ENCODE assay signal across 2 cellular contexts in genomic region chr7:24905996-24906770, GRCh38.
TF ChIP-seq lines count a peak whose summit lies in the region.

No MANE protein-coding gene starts in this region.

TF ChIP-seq in HCT116, 20 proteins besides CTCF, POLR2A, EP300 and RAD21 (continued from another document):
- no peak for TF ChIP-seq REST (IDR thresholded peaks at IDR 0.05; ENCODE audit: low read depth)
- TF ChIP-seq EZH2phosphoT487 (IDR thresholded peaks at IDR 0.05; ENCODE audit: borderline replicate concordance), result no peak
- TF ChIP-seq ELF1 (IDR thresholded peaks at IDR 0.05; ENCODE audit: borderline replicate concordance, low read depth), result no peak
- TF ChIP-seq JUND (IDR thresholded peaks at IDR 0.05), result no peak; the same call in 1 of the 2 replicates
- TF ChIP-seq EZH2 (IDR thresholded peaks at IDR 0.05), result no peak
- no peak for TF ChIP-seq ATF3 (IDR thresholded peaks at IDR 0.05)
- no peak for TF ChIP-seq EGR1 (IDR thresholded peaks at IDR 0.05; ENCODE audit: low read depth)
- TF ChIP-seq ZFX (IDR thresholded peaks at IDR 0.05), result no peak
- peak; percentile 54; the same call in 1 of the 2 replicates for TF ChIP-seq CBX3 (IDR thresholded peaks at IDR 0.05; ENCODE audit: low read depth)
- peak; percentile 45 for TF ChIP-seq MAX (IDR thresholded peaks at IDR 0.05)
- no peak for TF ChIP-seq ZBTB33 (IDR thresholded peaks at IDR 0.05; ENCODE audit: extremely low read depth, insufficient replicate concordance, low read length)
- TF ChIP-seq CEBPB (IDR thresholded peaks at IDR 0.05; ENCODE audit: low read depth), result no peak
- TF ChIP-seq SIN3A (IDR thresholded peaks at IDR 0.05; ENCODE audit: low read depth), result no peak
- TF ChIP-seq TCF7L2 (IDR thresholded peaks at IDR 0.05; ENCODE audit: borderline replicate concordance, extremely low read depth, insufficient read depth, insufficient read length), result no peak
- no peak for TF ChIP-seq ZNF274 (IDR thresholded peaks at IDR 0.05; ENCODE audit: low read depth, low read length)
- TF ChIP-seq FOSL1 (IDR thresholded peaks at IDR 0.05; ENCODE audit: low read depth), result peak; percentile 41; the same call in 1 of the 2 replicates
- TF ChIP-seq SRF (IDR thresholded peaks at IDR 0.05; ENCODE audit: low read depth), result no peak

TF ChIP-seq in SK-N-SH, 30 proteins besides CTCF, POLR2A, EP300 and RAD21 (continued from another document):
- TF ChIP-seq MAX (IDR thresholded peaks at IDR 0.05; ENCODE audit: low read depth) (no peak), JUND (IDR thresholded peaks at IDR 0.05) (peak; percentile 47), MEF2A (IDR thresholded peaks at IDR 0.05; ENCODE audit: borderline replicate concordance, low read depth) (no peak), TCF12 (IDR thresholded peaks at IDR 0.05) (no peak), SMC3 (IDR thresholded peaks at IDR 0.05; ENCODE audit: low read depth, low read length) (no peak), TEAD4 (IDR thresholded peaks at IDR 0.05; ENCODE audit: borderline replicate concordance, insufficient read depth) (no peak), RXRA (IDR thresholded peaks at IDR 0.05; ENCODE audit: borderline replicate concordance, low read depth) (0 out of 2 replicates have a peak, but pooled peaks have one; percentile 7), USF1 (IDR thresholded peaks at IDR 0.05; ENCODE audit: borderline replicate concordance, low read depth) (peak; percentile 22; the same call in 1 of the 2 replicates), FOXJ3 (CRISPR knock-in tag; IDR thresholded peaks at IDR 0.05) (no peak), POLR2AphosphoS5 (IDR thresholded peaks at IDR 0.05; ENCODE audit: low read depth, low read length) (no peak), RFX5 (IDR thresholded peaks at IDR 0.05; ENCODE audit: low read length) (no peak), YY1 (IDR thresholded peaks at IDR 0.05; ENCODE audit: low read depth) (no peak), NFIC (IDR thresholded peaks at IDR 0.05; ENCODE audit: borderline replicate concordance) (peak; percentile 45; the same call in 1 of the 2 replicates), CHD2 (IDR thresholded peaks at IDR 0.05; ENCODE audit: low read length, partially characterized antibody) (no peak), RCOR1 (IDR thresholded peaks at IDR 0.05; ENCODE audit: low read length) (no peak), TAF1 (IDR thresholded peaks at IDR 0.05; ENCODE audit: borderline replicate concordance, low read depth, low read length) (no peak), REST (IDR thresholded peaks at IDR 0.05; ENCODE audit: low read depth, low read length) (no peak), NRF1 (IDR thresholded peaks at IDR 0.05; ENCODE audit: low read depth, low read length) (no peak), USF2 (IDR thresholded peaks at IDR 0.05; ENCODE audit: borderline replicate concordance, low read depth, low read length) (no peak), GATA2 (CRISPR knock-in tag; IDR thresholded peaks at IDR 0.05) (no peak), ELF1 (IDR thresholded peaks at IDR 0.05) (no peak), PBX3 (IDR thresholded peaks at IDR 0.05) (no peak), IRF3 (IDR thresholded peaks at IDR 0.05; ENCODE audit: low read depth, low read length) (no peak)
TF ChIP-seq in SK-N-SH: peak in this region for 5.
